Comparison of ENCODE assay signal across 8 cellular contexts in the genomic region with DNA sequence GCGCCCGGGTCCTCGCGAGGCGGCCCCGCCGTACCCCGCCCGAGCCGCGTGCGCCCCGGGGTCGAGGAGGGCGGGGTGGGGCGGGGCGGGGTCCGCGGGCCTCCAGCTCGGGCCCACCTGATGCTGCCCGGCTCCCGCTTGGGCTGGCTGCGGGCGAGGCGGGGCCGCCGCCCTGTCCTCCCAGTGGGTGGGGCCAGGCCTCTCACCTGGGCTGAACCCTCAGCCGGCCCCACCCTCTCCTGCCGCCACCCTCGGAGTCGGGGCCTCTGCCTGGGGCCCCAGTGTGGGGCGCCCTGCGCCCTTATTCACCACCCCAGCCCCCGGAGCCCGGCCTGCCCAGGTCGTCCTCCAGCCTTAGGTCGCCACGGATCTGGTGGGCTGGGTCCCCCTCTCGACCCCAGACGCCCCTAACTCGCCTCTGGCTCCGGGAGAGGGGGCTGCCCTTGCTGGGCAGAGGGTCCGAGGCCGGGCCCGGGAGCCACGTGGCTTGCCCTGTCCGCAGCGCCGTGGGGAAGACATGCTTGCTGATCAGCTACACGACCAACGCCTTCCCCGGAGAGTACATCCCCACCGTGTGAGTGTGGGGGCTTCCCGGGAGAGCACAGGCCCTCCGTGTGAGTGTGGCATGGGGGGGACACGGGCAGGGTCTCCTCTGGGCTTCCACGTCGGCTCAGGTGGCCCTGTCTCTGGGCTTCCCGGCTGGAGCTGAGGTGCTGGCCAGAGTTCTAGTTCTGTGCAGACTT. TPM values are rescaled to one million over a fixed set of nuclear protein-coding genes. Genes with fewer than 3 reads are reported as not detected.
DNase-seq lines count a peak whose midpoint lies in the region; ATAC-seq, FAIRE-seq and TF ChIP-seq lines count a peak whose summit lies in the region.

No MANE protein-coding gene starts in this region.

- H3K9ac ChIP-seq in K562 (ENCODE audit: insufficient read depth in 1 of 2, low read depth in 2 of 2, low read length in 2 of 2) = peak overlapping the region; percentile 87 to 97

- no peak for TF ChIP-seq EP300 in K562 (IDR thresholded peaks at IDR 0.05; ENCODE audit: low read length)

- peak; percentile 32 for FAIRE-seq in K562 (lab: Jason Lieb, UNC)

- H3K79me2 ChIP-seq in K562 (ENCODE audit: control insufficient read depth, insufficient read depth, low read length) = peaks cover 38% of the 10 kb centered on the region

- CTCF ChIA-PET in K562 (lab: Yijun Ruan, JAX; ENCODE audit: low intra/inter-chr PET ratio) = interaction anchor here (2.4 kb wide), 1 partner anchor 122 kb away, joined by 27 read pairs; no protein-coding TSS in a partner anchor

- intact Hi-C loops in K562 (cut with micrococcal nuclease) (loop anchor here (1.0 to 10.0 kb wide), 3 partner anchors 9 to 313 kb away; partner anchors contain the start of genes FASN and LRRC45), lower leg skin (cut with DNase I; ENCODE audit: low total_unique reads) (loop anchor here (5.0 kb wide), 1 partner anchor 330 kb away; no protein-coding TSS in a partner anchor), head of caudate nucleus (cut with DNase I) (no loop called here)

- H3K4me2 ChIP-seq in K562 (ENCODE audit: insufficient read depth, low read length) = peak overlapping the region; percentile 90

- no peaks in the 10 kb centered on the region for H3K27me3 ChIP-seq in K562 (ENCODE audit: control insufficient read depth in 2 of 2, insufficient read depth in 2 of 2, low read length in 2 of 2)

- H3K36me3 ChIP-seq in K562 (ENCODE audit: control insufficient read depth, insufficient read depth, low read length) = peaks cover 40% of the 10 kb centered on the region; the same call in 2 of the 3 replicates

- peak overlapping the region; percentile 81 for H2AFZ ChIP-seq in K562 (ENCODE audit: low read depth, low read length)

- H3K9me1 ChIP-seq in K562 (ENCODE audit: control insufficient read depth, insufficient read depth, low read length) = peaks cover 6% of the 10 kb centered on the region

- peak in 1 of 2 experiments; percentile 32; a peak in 1 of 4 replicates for TF ChIP-seq RAD21 in K562 (CRISPR knock-in tag; conservative IDR thresholded peaks at IDR 0.05 in 1 of 2, IDR thresholded peaks at IDR 0.05 in 1 of 2)

- POLR2A ChIA-PET in K562 (lab: Yijun Ruan, JAX) = interaction anchor here (0.5 to 6.4 kb wide), 3 partner anchors 10 to 175 kb away, joined by 3 to 51 read pairs (median 4); partner anchors contain the start of genes CENPX and LRRC45

- in situ Hi-C loops in K562 (cut with MboI) = loop anchor here (5.0 kb wide), 1 partner anchor 125 kb away; no protein-coding TSS in a partner anchor

- peak in 1 of 3 experiments; percentile 26; a peak in 2 of 6 replicates for TF ChIP-seq CTCF in K562 (IDR thresholded peaks at IDR 0.05 in 2 of 3, conservative IDR thresholded peaks at IDR 0.05 in 1 of 3; ENCODE audit: insufficient read depth in 2 of 3, low read depth in 1 of 3, low read length in 3 of 3)
- no peak for TF ChIP-seq CTCF in lower leg skin (IDR thresholded peaks at IDR 0.05)

- peaks cover 27 to 89% of the 10 kb centered on the region in 2 experiments for H3K4me1 ChIP-seq in K562 (replicated peaks in 1 of 2; ENCODE audit: control insufficient read depth in 2 of 2, insufficient read depth in 2 of 2, low read length in 2 of 2)

- H3K4me3 ChIP-seq in K562 (peak overlapping the region; percentile 62), lower leg skin (ENCODE audit: low read depth, poor library complexity, severe bottlenecking) (peak overlapping the region; percentile 8)

- ATAC-seq in K562 = peak; percentile 70
- ATAC-seq in GM19395 (IDR thresholded peaks at IDR 0.05; ENCODE audit: unreplicated experiment) = no peak

- no peaks in the 10 kb centered on the region for H3K9me3 ChIP-seq in K562 (replicated peaks; ENCODE audit: control insufficient read depth, insufficient read depth, low read depth, low read length)

- H3K27ac ChIP-seq in K562 (ENCODE audit: extremely low read depth, low read depth, low read length) = peak overlapping the region; percentile 84

- peaks cover 18% of the 10 kb centered on the region; the same call in 1 of the 2 replicates for H4K20me1 ChIP-seq in K562 (replicated peaks; ENCODE audit: control insufficient read depth, insufficient read depth, low read length)

- DNase-seq in activated CD4-positive, alpha-beta T cell treated with anti-CD3 and anti-CD28 coated beads for 4 hours = peak; percentile 34 to 42
- DNase-seq in activated CD4-positive, alpha-beta T cell treated with anti-CD3 and anti-CD28 coated beads for 1 hour = no peak
- DNase-seq in NCI-H82 treated with DMSO at 0.1 percent for 48 hours (lab: John Stamatoyannopoulos, UW; ENCODE audit: unreplicated experiment) (peak; percentile 22), K562 (ENCODE audit: extremely low read depth in 1 of 4, low spot score in 3 of 4) (peak; percentile 86 to 90 (median 88)), lower leg skin (ENCODE audit: low spot score in 2 of 2) (no peak), GOT3 (lab: John Stamatoyannopoulos, UW) (no peak), head of caudate nucleus (no peak)

- peak; percentile 74 for TF ChIP-seq POLR2A in K562 (conservative IDR thresholded peaks at IDR 0.05)
- TF ChIP-seq POLR2A in lower leg skin (IDR thresholded peaks at IDR 0.05) = no peak

- WGBS in K562 (ENCODE audit: insufficient coverage, low coverage, missing lambda C conversion rate) = 1% methylated on average over 23 of the region's 59 CpGs
- 10 to 17% methylated on average over 12 to 29 of the region's 59 CpGs for WGBS in lower leg skin, 2 donors

- BruUV-seq in K562 (replicated peaks; lab: Mats Ljungman, UMichigan) = no TSS peak

RNA-seq across cellular contexts. Expression of gene RAC3, which starts 0.6 kb away (rescaled TPM):
- 19.4 and 85.2 TPM in 2 replicates for total RNA-seq in K562 (2011; cell fraction: chromatin; rRNA removed; ENCODE audit: low replicate concordance)
- total RNA-seq in K562 (2011; cell fraction: nucleolus; rRNA removed) = 134 and 179 TPM in 2 replicates
- total RNA-seq in K562 (2011; cell fraction: nucleoplasm; rRNA removed) = 71.3 and 86.0 TPM in 2 replicates
- total RNA-seq in K562 (2014; rRNA removed) (292 and 377 TPM in 2 replicates), K562 (2014; rRNA removed; fragmentation: Illumina TruSeq; extraction: Trizol) (21.8 and 30.5 TPM in 2 replicates), K562 (2015; rRNA removed; fragmentation: Illumina TruSeq; extraction: Trizol) (91.3 and 98.6 TPM in 2 replicates), K562 (2021) (133 and 139 TPM in 2 replicates), lower leg skin (10 to 100 TPM in 2 of 4 donors, 1 to 10 TPM in 2; 8.2 to 16.8 (median 10.0) TPM)
- polyA plus RNA-seq in K562 (2011; rRNA removed) (118 and 135 TPM in 2 replicates), K562 (2014; fragmentation: Illumina TruSeq; extraction: Trizol) (137 and 193 TPM in 2 replicates), K562 (2014; fragmentation: Nextera tagmentation; extraction: Ambion mirVana) (under 1 TPM; 0.23 to 0.28 TPM), K562 (2014; rRNA removed) (281 and 307 TPM in 2 replicates)
- polyA plus RNA-seq in K562 (2011; cell fraction: cytosol; rRNA removed) = 275 and 623 TPM in 2 replicates
- polyA plus RNA-seq in K562 (2011; cell fraction: nucleus; rRNA removed) = 159 and 273 TPM in 2 replicates
- polyA plus RNA-seq in K562 (2012) = 51.3 and 82.3 TPM in 2 replicates
- 16.0 and 29.2 TPM in 2 replicates for polyA minus RNA-seq in K562 (2011; rRNA and poly(A)+ RNA removed)
- polyA minus RNA-seq in K562 (2011; cell fraction: cytosol; rRNA and poly(A)+ RNA removed) = 66.2 and 68.0 TPM in 2 replicates
- 52.2 and 55.2 TPM in 2 replicates for polyA minus RNA-seq in K562 (2011; cell fraction: nucleus; rRNA and poly(A)+ RNA removed)

RNA-seq across cellular contexts. Expression of gene DCXR, which starts 5.4 kb away (rescaled TPM):
- 78.8 and 254 TPM in 2 replicates for total RNA-seq in K562 (2011; cell fraction: chromatin; rRNA removed; ENCODE audit: low replicate concordance)
- 329 and 354 TPM in 2 replicates for total RNA-seq in K562 (2011; cell fraction: nucleolus; rRNA removed)
- total RNA-seq in K562 (2011; cell fraction: nucleoplasm; rRNA removed) = 133 and 150 TPM in 2 replicates
- total RNA-seq in K562 (2014; rRNA removed) = 165 and 194 TPM in 2 replicates
- 41.1 and 66.0 TPM in 2 replicates for total RNA-seq in K562 (2014; rRNA removed; fragmentation: Illumina TruSeq; extraction: Trizol)
- total RNA-seq in K562 (2015; rRNA removed; fragmentation: Illumina TruSeq; extraction: Trizol) = 76.0 and 90.0 TPM in 2 replicates
- 235 and 256 TPM in 2 replicates for total RNA-seq in K562 (2021)
- 156 and 201 TPM in 2 replicates for polyA plus RNA-seq in K562 (2011; rRNA removed)
- polyA plus RNA-seq in K562 (2011; cell fraction: cytosol; rRNA removed) = 404 and 845 TPM in 2 replicates
- 611 and 714 TPM in 2 replicates for polyA plus RNA-seq in K562 (2011; cell fraction: nucleus; rRNA removed)
- 229 and 244 TPM in 2 replicates for polyA plus RNA-seq in K562 (2012)
- 243 and 274 TPM in 2 replicates for polyA plus RNA-seq in K562 (2014; fragmentation: Illumina TruSeq; extraction: Trizol)
- polyA plus RNA-seq in K562 (2014; fragmentation: Nextera tagmentation; extraction: Ambion mirVana) = 10 to 100 TPM; 21.3 to 50.3 TPM
- 229 and 261 TPM in 2 replicates for polyA plus RNA-seq in K562 (2014; rRNA removed)
- polyA minus RNA-seq in K562 (2011; rRNA and poly(A)+ RNA removed) = 34.8 and 73.6 TPM in 2 replicates
- 67.3 and 81.5 TPM in 2 replicates for polyA minus RNA-seq in K562 (2011; cell fraction: cytosol; rRNA and poly(A)+ RNA removed)
- polyA minus RNA-seq in K562 (2011; cell fraction: nucleus; rRNA and poly(A)+ RNA removed) = 104 and 111 TPM in 2 replicates
- 100 to 1,000 TPM; 124 to 199 (median 149) TPM for total RNA-seq in lower leg skin

RNA-seq across cellular contexts. Expression of gene LRRC45, which starts 9.0 kb away (rescaled TPM):
- total RNA-seq in K562 (2011; cell fraction: chromatin; rRNA removed; ENCODE audit: low replicate concordance) = 25.2 and 72.7 TPM in 2 replicates
- total RNA-seq in K562 (2011; cell fraction: nucleolus; rRNA removed) = 47.9 and 57.9 TPM in 2 replicates
- 27.0 and 29.0 TPM in 2 replicates for total RNA-seq in K562 (2011; cell fraction: nucleoplasm; rRNA removed)
- 21.5 and 21.7 TPM in 2 replicates for total RNA-seq in K562 (2014; rRNA removed)
- 1.8 and 3.5 TPM in 2 replicates for total RNA-seq in K562 (2014; rRNA removed; fragmentation: Illumina TruSeq; extraction: Trizol)
- 11.2 and 13.1 TPM in 2 replicates for total RNA-seq in K562 (2015; rRNA removed; fragmentation: Illumina TruSeq; extraction: Trizol)
- 16.6 and 19.1 TPM in 2 replicates for total RNA-seq in K562 (2021)
- 7.2 and 10.4 TPM in 2 replicates for polyA plus RNA-seq in K562 (2011; rRNA removed)
- 6.3 and 10.0 TPM in 2 replicates for polyA plus RNA-seq in K562 (2011; cell fraction: cytosol; rRNA removed)
- polyA plus RNA-seq in K562 (2011; cell fraction: nucleus; rRNA removed) = 87.0 and 113 TPM in 2 replicates
- polyA plus RNA-seq in K562 (2012) = 12.2 and 13.1 TPM in 2 replicates
- polyA plus RNA-seq in K562 (2014; fragmentation: Illumina TruSeq; extraction: Trizol) = 4.2 and 4.3 TPM in 2 replicates
- polyA plus RNA-seq in K562 (2014; fragmentation: Nextera tagmentation; extraction: Ambion mirVana) = not detected
- polyA plus RNA-seq in K562 (2014; rRNA removed) = 18.4 and 26.6 TPM in 2 replicates
- polyA minus RNA-seq in K562 (2011; rRNA and poly(A)+ RNA removed) = 2.0 and 4.1 TPM in 2 replicates
- polyA minus RNA-seq in K562 (2011; cell fraction: cytosol; rRNA and poly(A)+ RNA removed) = 5.8 and 7.1 TPM in 2 replicates
- polyA minus RNA-seq in K562 (2011; cell fraction: nucleus; rRNA and poly(A)+ RNA removed) = 21.4 and 23.9 TPM in 2 replicates
- 10 to 100 TPM; 16.7 to 18.3 (median 17.6) TPM for total RNA-seq in lower leg skin

RNA-seq across cellular contexts. Expression of gene CENPX, which starts 9.4 kb away (rescaled TPM):
- 52.2 and 175 TPM in 2 replicates for total RNA-seq in K562 (2011; cell fraction: chromatin; rRNA removed; ENCODE audit: low replicate concordance)
- total RNA-seq in K562 (2011; cell fraction: nucleolus; rRNA removed) = 218 and 267 TPM in 2 replicates
- 117 and 130 TPM in 2 replicates for total RNA-seq in K562 (2011; cell fraction: nucleoplasm; rRNA removed)
- 318 and 420 TPM in 2 replicates for total RNA-seq in K562 (2014; rRNA removed)
- total RNA-seq in K562 (2014; rRNA removed; fragmentation: Illumina TruSeq; extraction: Trizol) = 46.8 and 67.9 TPM in 2 replicates
- total RNA-seq in K562 (2015; rRNA removed; fragmentation: Illumina TruSeq; extraction: Trizol) = 124 and 127 TPM in 2 replicates
- total RNA-seq in K562 (2021) = 267 and 275 TPM in 2 replicates
- polyA plus RNA-seq in K562 (2011; rRNA removed) = 170 and 181 TPM in 2 replicates
- polyA plus RNA-seq in K562 (2011; cell fraction: cytosol; rRNA removed) = 177 and 348 TPM in 2 replicates
- 315 and 491 TPM in 2 replicates for polyA plus RNA-seq in K562 (2011; cell fraction: nucleus; rRNA removed)
- 133 and 234 TPM in 2 replicates for polyA plus RNA-seq in K562 (2012)
- polyA plus RNA-seq in K562 (2014; fragmentation: Illumina TruSeq; extraction: Trizol) = 115 and 158 TPM in 2 replicates
- 100 to 1,000 TPM in 1 of 2 experiments, 10 to 100 TPM in 1; 32.7 to 113 TPM for polyA plus RNA-seq in K562 (2014; fragmentation: Nextera tagmentation; extraction: Ambion mirVana)
- polyA plus RNA-seq in K562 (2014; rRNA removed) = 352 and 375 TPM in 2 replicates
- polyA minus RNA-seq in K562 (2011; rRNA and poly(A)+ RNA removed) = 20.5 and 34.2 TPM in 2 replicates
- polyA minus RNA-seq in K562 (2011; cell fraction: cytosol; rRNA and poly(A)+ RNA removed) = 62.7 and 65.0 TPM in 2 replicates
- polyA minus RNA-seq in K562 (2011; cell fraction: nucleus; rRNA and poly(A)+ RNA removed) = 51.4 and 58.3 TPM in 2 replicates
- total RNA-seq in lower leg skin = 10 to 100 TPM; 64.8 to 79.7 (median 71.2) TPM

RNA-seq across cellular contexts. Expression of gene RFNG, which starts 19.6 kb away (rescaled TPM):
- total RNA-seq in K562 (2011; cell fraction: chromatin; rRNA removed; ENCODE audit: low replicate concordance) = 23.1 and 61.7 TPM in 2 replicates
- total RNA-seq in K562 (2011; cell fraction: nucleolus; rRNA removed) = 74.4 and 74.9 TPM in 2 replicates
- total RNA-seq in K562 (2011; cell fraction: nucleoplasm; rRNA removed) = 36.5 and 40.5 TPM in 2 replicates
- total RNA-seq in K562 (2014; rRNA removed) = 23.6 and 28.4 TPM in 2 replicates
- total RNA-seq in K562 (2014; rRNA removed; fragmentation: Illumina TruSeq; extraction: Trizol) = 6.5 and 9.5 TPM in 2 replicates
- 11.1 and 14.3 TPM in 2 replicates for total RNA-seq in K562 (2015; rRNA removed; fragmentation: Illumina TruSeq; extraction: Trizol)
- total RNA-seq in K562 (2021) = 26.9 and 30.2 TPM in 2 replicates
- 9.2 and 17.2 TPM in 2 replicates for polyA plus RNA-seq in K562 (2011; rRNA removed)
- 12.2 and 23.8 TPM in 2 replicates for polyA plus RNA-seq in K562 (2011; cell fraction: cytosol; rRNA removed)
- 144 and 164 TPM in 2 replicates for polyA plus RNA-seq in K562 (2011; cell fraction: nucleus; rRNA removed)
- 16.9 and 35.2 TPM in 2 replicates for polyA plus RNA-seq in K562 (2012)
- 9.0 and 18.5 TPM in 2 replicates for polyA plus RNA-seq in K562 (2014; fragmentation: Illumina TruSeq; extraction: Trizol)
- under 1 TPM; 0.32 to 0.66 TPM for polyA plus RNA-seq in K562 (2014; fragmentation: Nextera tagmentation; extraction: Ambion mirVana)
- polyA plus RNA-seq in K562 (2014; rRNA removed) = 32.6 and 32.8 TPM in 2 replicates
- 2.0 TPM in 2 replicates for polyA minus RNA-seq in K562 (2011; rRNA and poly(A)+ RNA removed)
- 11.7 and 13.1 TPM in 2 replicates for polyA minus RNA-seq in K562 (2011; cell fraction: cytosol; rRNA and poly(A)+ RNA removed)
- polyA minus RNA-seq in K562 (2011; cell fraction: nucleus; rRNA and poly(A)+ RNA removed) = 11.4 and 14.3 TPM in 2 replicates
- total RNA-seq in lower leg skin = 10 to 100 TPM; 44.8 to 83.7 (median 50.9) TPM

Comparison
In these comparisons a context has a peak if more than half of its experiments do, and no peak if none do; other contexts are left out.
1. DNase-seq: peak in activated CD4-positive, alpha-beta T cell treated with anti-CD3 and anti-CD28 coated beads for 4 hours (2 of 2), NCI-H82 treated with DMSO at 0.1 percent for 48 hours (single experiment) and K562 (4 of 4); none in activated CD4-positive, alpha-beta T cell treated with anti-CD3 and anti-CD28 coated beads for 1 hour (single experiment), lower leg skin (0 of 2), GOT3 (single experiment) and head of caudate nucleus (0 of 42).